Comparison of ENCODE assay signal across 32 cellular contexts in the genomic region with DNA sequence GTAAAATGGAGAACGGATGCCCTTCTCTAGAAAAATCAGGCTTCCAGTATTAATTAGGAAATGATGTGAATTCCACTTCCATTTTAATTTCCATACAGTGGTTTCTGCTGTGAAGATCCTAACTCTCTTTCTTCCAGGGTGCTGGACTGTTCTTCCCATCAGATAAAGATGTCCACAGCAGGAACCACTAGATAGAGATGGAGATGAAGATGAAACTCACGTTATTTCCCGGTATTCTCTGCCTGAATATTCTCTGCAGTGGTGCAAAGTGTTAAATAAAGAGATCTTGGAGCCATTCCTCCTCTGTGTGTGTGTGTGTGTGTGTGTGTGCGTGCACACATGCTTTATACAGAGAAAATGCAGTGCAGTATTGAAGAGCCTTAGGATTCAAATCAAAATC.
DNase-seq lines count a peak whose midpoint lies in the region; ATAC-seq and TF ChIP-seq lines count a peak whose summit lies in the region.
"Had no signal": no experiment of that assay in that cellular context is flagged by ENCODE, and none has a peak within 500 bp of the region (broad histone marks: within the 10 kb centered on the region; RNA-seq: fewer than 3 reads in every experiment).

No MANE protein-coding gene starts in this region.

- H3K79me2 ChIP-seq in GM23248 (ENCODE audit: insufficient read depth) (no peaks in the 10 kb centered on the region), osteoblast (ENCODE audit: insufficient read depth, low read length) (no peaks in the 10 kb centered on the region)

- intact Hi-C loops in Right ventricle myocardium superior (cut with DNase I), result no loop called here

- ATAC-seq in GM19463 (IDR thresholded peaks at IDR 0.05; ENCODE audit: unreplicated experiment), result no peak
- no peak for ATAC-seq in Right ventricle myocardium superior (ENCODE audit: poor library complexity)

- H3K27ac ChIP-seq in GM23248 (no peak overlapping the region), osteoblast (ENCODE audit: low read depth, low read length) (peak overlapping the region; percentile 6)
- H3K27ac ChIP-seq: BLaER1, sigmoid colon, SJCRH30, stomach, thyroid gland, vagina, VCaP had no signal

- H3K4me3 ChIP-seq in GM23248 (no peak overlapping the region), osteoblast (ENCODE audit: insufficient read depth, low read length) (peak overlapping the region; percentile 57)
- H3K4me3 ChIP-seq: BLaER1, sigmoid colon, SJCRH30, stomach, thyroid gland, vagina had no signal

- H3K4me3 Mint-ChIP-seq in chondrocyte (ENCODE audit: unreplicated experiment), result no peak overlapping the region
- H3K4me3 Mint-ChIP-seq: activated CD4-positive, alpha-beta T cell treated with anti-CD3 and anti-CD28 coated beads, Interleukin-2, amount 10 ng/mL, durations not matched to agents 7 days and 5 days; dendritic cell treated with granulocyte-macrophage colony-stimulating factor and Interleukin-4, amounts not matched to agents 40 ng/mL and 50 ng/mL, for 4 days had no signal

- H2AFZ ChIP-seq in GM23248, result peak overlapping the region; percentile 52; the same call in 1 of the 2 replicates
- H2AFZ ChIP-seq in osteoblast (ENCODE audit: low read length), result peak overlapping the region; percentile 86

- peaks cover 3% of the 10 kb centered on the region for H3K36me3 Mint-ChIP-seq in chondrocyte (ENCODE audit: low read depth)

- WGBS in GM23248 (ENCODE audit: low coverage in 1 of 2, low lambda C conversion rate in 2 of 2, missing lambda C conversion rate in 2 of 2), 2 experiments, result 26 to 30% methylated on average over 4 of the region's 4 CpGs

- no peak overlapping the region for H3K4me2 ChIP-seq in GM23248 (ENCODE audit: unreplicated experiment)
- H3K4me2 ChIP-seq in osteoblast (ENCODE audit: insufficient read depth, low read length), result peak overlapping the region; percentile 74
- H3K4me2 ChIP-seq: BLaER1 had no signal

- H3K9me2 ChIP-seq in GM23248 (ENCODE audit: insufficient read depth), result no peaks in the 10 kb centered on the region

- H3K9me3 ChIP-seq in GM23248 (ENCODE audit: low read depth) (no peaks in the 10 kb centered on the region), osteoblast (ENCODE audit: low read depth, low read length) (no peaks in the 10 kb centered on the region)
- H3K9me3 ChIP-seq: SJCRH30, thyroid gland, vagina had no signal

- in situ Hi-C loops in GM23248 (cut with MboI), result no loop called here

- H3K4me1 Mint-ChIP-seq in chondrocyte (ENCODE audit: low read depth), result peaks cover 25% of the 10 kb centered on the region
- H3K4me1 Mint-ChIP-seq: activated CD4-positive, alpha-beta T cell treated with anti-CD3 and anti-CD28 coated beads, Interleukin-2, amount 10 ng/mL, durations not matched to agents 7 days and 5 days had no signal

- no peaks in the 10 kb centered on the region for H3K27me3 ChIP-seq in GM23248 (replicated peaks; ENCODE audit: insufficient read depth)
- H3K27me3 ChIP-seq in osteoblast (ENCODE audit: insufficient read depth, low read length), result no peaks in the 10 kb centered on the region
- H3K27me3 ChIP-seq: BLaER1, sigmoid colon, stomach, thyroid gland, vagina had no signal

- H3K4me1 ChIP-seq in GM23248 (ENCODE audit: insufficient read depth), result no peaks in the 10 kb centered on the region
- H3K4me1 ChIP-seq in osteoblast (ENCODE audit: insufficient read depth, low read length), result no peaks in the 10 kb centered on the region
- H3K4me1 ChIP-seq: BLaER1, sigmoid colon, SJCRH30, stomach, thyroid gland, vagina had no signal

- no peak overlapping the region for H3K27ac Mint-ChIP-seq in chondrocyte (ENCODE audit: unreplicated experiment)
- H3K27ac Mint-ChIP-seq: activated CD4-positive, alpha-beta T cell treated with anti-CD3 and anti-CD28 coated beads, Interleukin-2, amount 10 ng/mL, durations not matched to agents 7 days and 5 days; dendritic cell treated with granulocyte-macrophage colony-stimulating factor and Interleukin-4, amounts not matched to agents 40 ng/mL and 50 ng/mL, for 4 days had no signal

- H3K36me3 ChIP-seq in GM23248 (ENCODE audit: low read depth) (no peaks in the 10 kb centered on the region), osteoblast (ENCODE audit: insufficient read depth, low read length) (no peaks in the 10 kb centered on the region)
- H3K36me3 ChIP-seq: BLaER1, sigmoid colon, SJCRH30, stomach, thyroid gland, vagina had no signal

- DNase-seq in GM23248, result peak; percentile 12
- peak; percentile 5 for DNase-seq in M059J (ENCODE audit: low read depth)
- no peak for DNase-seq in chondrocyte (ENCODE audit: low spot score)
- peak; percentile 55 for DNase-seq in osteoblast (ENCODE audit: insufficient read length, low spot score, missing footprints)
- DNase-seq in Right ventricle myocardium superior, result no peak
- DNase-seq in activated T-cell treated with anti-CD3 and anti-CD28 coated beads, Interleukin-2, amount 50 U/mL, for 1 hour, result no peak
- DNase-seq: activated CD4-positive, alpha-beta T cell treated with anti-CD3 and anti-CD28 coated beads, Interleukin-2, amount 10 ng/mL, durations not matched to agents 7 days and 5 days; activated gamma-delta T cell treated with Interleukin-2 at 50 U/mL for 16 hours; activated T-cell treated with anti-CD3 and anti-CD28 coated beads, Interleukin-2, amount 50 U/mL, for 48 hours; central memory CD4-positive, alpha-beta T cell; DMS153; erythroblast; foreskin fibroblast; GOT3; head of caudate nucleus; KBM-7; kidney; NCI-H1417 treated with DMSO at 0.1 percent for 48 hours; NCI-H2081 treated with DMSO at 0.1 percent for 48 hours; nucleus accumbens; sigmoid colon; SJCRH30; stimulated activated CD4-positive, alpha-beta T cell treated with anti-CD3 and anti-CD28 coated beads, Interleukin-12 subunit alpha, Interleukin-12 subunit beta, amount 100 ng/mL, for 4 hours; stimulated activated CD4-positive, alpha-beta T cell treated with anti-CD3 and anti-CD28 coated beads, Interleukin-2, amount 100 ng/mL, for 48 hours; stomach; T1000; thyroid gland had no signal

- H4K20me1 ChIP-seq in GM23248 (ENCODE audit: insufficient read depth), result no peaks in the 10 kb centered on the region
- no peaks in the 10 kb centered on the region for H4K20me1 ChIP-seq in osteoblast (ENCODE audit: insufficient read depth, low read length)
- H4K20me1 ChIP-seq: BLaER1 had no signal

- H3K9me3 Mint-ChIP-seq in chondrocyte (ENCODE audit: low read depth), result peaks cover 13% of the 10 kb centered on the region

- no peak overlapping the region for H3K9ac ChIP-seq in GM23248
- H3K9ac ChIP-seq: BLaER1 had no signal

- TF ChIP-seq CTCF in chondrocyte (IDR thresholded peaks at IDR 0.05), result peak; percentile 49
- TF ChIP-seq CTCF in osteoblast (IDR thresholded peaks at IDR 0.05; ENCODE audit: extremely low read depth, low read depth, low read length), result peak; percentile 38

- H3K27me3 Mint-ChIP-seq in chondrocyte (ENCODE audit: low read depth), result no peaks in the 10 kb centered on the region
- H3K27me3 Mint-ChIP-seq: activated CD4-positive, alpha-beta T cell treated with anti-CD3 and anti-CD28 coated beads, Interleukin-2, amount 10 ng/mL, durations not matched to agents 7 days and 5 days; dendritic cell treated with granulocyte-macrophage colony-stimulating factor and Interleukin-4, amounts not matched to agents 40 ng/mL and 50 ng/mL, for 4 days had no signal

- no peaks in the 10 kb centered on the region for H3F3A ChIP-seq in GM23248 (ENCODE audit: insufficient read depth)

Comparison
In these comparisons a context has a peak if more than half of its experiments do, and no peak if none do; other contexts are left out.
1. DNase-seq: peak in GM23248 (single experiment), M059J (single experiment) and osteoblast (single experiment); none in chondrocyte (single experiment), Right ventricle myocardium superior (single experiment) and activated T-cell treated with anti-CD3 and anti-CD28 coated beads, Interleukin-2, amount 50 U/mL, for 1 hour (single experiment).